ENCODE assay signal across 2 cellular contexts in genomic region chr6:56889492-56889891, GRCh38.
TF ChIP-seq lines count a peak whose summit lies in the region.

No MANE protein-coding gene starts in this region.

TF ChIP-seq in IMR-90, 13 proteins besides CTCF, POLR2A, EP300 and RAD21:
- no peak for TF ChIP-seq RCOR1 (IDR thresholded peaks at IDR 0.05; ENCODE audit: insufficient replicate concordance, low read length)
- TF ChIP-seq MAZ (IDR thresholded peaks at IDR 0.05; ENCODE audit: borderline replicate concordance, low read depth, low read length) = no peak
- no peak for TF ChIP-seq BHLHE40 (IDR thresholded peaks at IDR 0.05; ENCODE audit: low read depth, low read length)
- no peak for TF ChIP-seq CHD1 (IDR thresholded peaks at IDR 0.05; ENCODE audit: low read depth, low read length)
- TF ChIP-seq CEBPB (IDR thresholded peaks at IDR 0.05; ENCODE audit: low read depth, low read length) = no peak

TF ChIP-seq in SK-N-SH, 30 proteins besides CTCF, POLR2A, EP300 and RAD21 (continued from another document):
- TF ChIP-seq REST (IDR thresholded peaks at IDR 0.05; ENCODE audit: low read depth, low read length) (no peak), NFIC (IDR thresholded peaks at IDR 0.05; ENCODE audit: borderline replicate concordance) (no peak), FOXM1 (IDR thresholded peaks at IDR 0.05; ENCODE audit: low read depth) (no peak), FOSL2 (IDR thresholded peaks at IDR 0.05; ENCODE audit: borderline replicate concordance, low read depth) (no peak), GABPA (IDR thresholded peaks at IDR 0.05; ENCODE audit: low read depth) (no peak)
